9 cellular contexts compared by ENCODE assay signal in the genomic region with DNA sequence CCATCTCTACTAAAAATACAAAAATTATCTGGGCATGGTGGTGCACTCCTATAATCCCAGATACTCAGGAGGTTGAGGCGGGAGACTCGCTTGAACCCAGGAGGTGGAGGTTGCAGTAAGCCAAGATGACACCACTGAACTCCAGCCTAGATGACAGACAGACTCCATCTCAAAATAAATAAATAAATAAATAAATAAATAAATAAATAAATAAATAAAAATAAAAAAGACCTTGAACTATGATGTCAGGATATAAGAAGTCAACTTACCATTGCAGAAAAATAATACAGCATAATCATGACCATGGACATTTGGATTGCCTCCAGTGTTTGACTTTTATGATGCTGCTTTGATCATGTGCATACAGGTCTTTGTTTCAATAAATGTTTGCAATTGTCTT.
"Had no signal": no experiment of that assay in that cellular context is flagged by ENCODE, and none has a peak within 500 bp of the region (broad histone marks: within the 10 kb centered on the region; RNA-seq: fewer than 3 reads in every experiment).

No MANE protein-coding gene starts in this region.

- H3K27ac Mint-ChIP-seq: IgD-negative memory B cell had no signal

- DNase-seq: IMR-90, KBM-7, KG1 had no signal

- H3K36me3 Mint-ChIP-seq: IgD-negative memory B cell had no signal

- H3K27me3 Mint-ChIP-seq: IgD-negative memory B cell had no signal

- ATAC-seq: HepG2, K562 had no signal

- H3K4me2 ChIP-seq: KMS-11 had no signal

- H3K27ac ChIP-seq: HL-60, KMS-11 had no signal

- H3K4me3 ChIP-seq: K562 had no signal

- FAIRE-seq: HepG2, HTR-8/SVneo, K562 had no signal
